ENCODE assay signal across 19 cellular contexts in genomic region chr10:94059174-94059573, GRCh38.
A peak's percentile ranks its signal among the peaks of the same experiment; 100 is the strongest.
DNase-seq lines count a peak whose midpoint lies in the region; ATAC-seq and TF ChIP-seq lines count a peak whose summit lies in the region.
"Had no signal": no experiment of that assay in that cellular context is flagged by ENCODE, and none has a peak within 500 bp of the region (broad histone marks: within the 10 kb centered on the region; RNA-seq: fewer than 3 reads in every experiment).

No MANE protein-coding gene starts in this region.

- TF ChIP-seq CTCF in Caco-2 (IDR thresholded peaks at IDR 0.05; ENCODE audit: insufficient read depth in 1 of 2, low read depth in 1 of 2, low read length in 1 of 2, severe bottlenecking in 1 of 2, unreplicated experiment in 1 of 2) (no peak), epithelial cell of esophagus (IDR thresholded peaks at IDR 0.05; ENCODE audit: insufficient read depth, low read depth, low read length, missing control alignments) (no peak), prostate gland (IDR thresholded peaks at IDR 0.05) (no peak)
- TF ChIP-seq CTCF in activated CD8-positive, alpha-beta T cell treated with anti-CD3 and anti-CD28 coated beads for 36 hours (IDR thresholded peaks at IDR 0.05) = no peak

- no peak overlapping the region for H3K4me3 ChIP-seq in Caco-2 (ENCODE audit: low read depth, low read length)
- H3K4me3 ChIP-seq in epithelial cell of esophagus (ENCODE audit: low read length) = no peak overlapping the region
- H3K4me3 ChIP-seq in prostate gland = no peak overlapping the region
- H3K4me3 ChIP-seq: GM12878, GM23248 had no signal

- H3K36me3 ChIP-seq in Caco-2 (ENCODE audit: control insufficient read depth, insufficient read depth, low read length) = no peaks in the 10 kb centered on the region
- no peaks in the 10 kb centered on the region for H3K36me3 ChIP-seq in prostate gland
- H3K36me3 ChIP-seq: BE2C had no signal

- ATAC-seq in GM21737 (IDR thresholded peaks at IDR 0.05; ENCODE audit: unreplicated experiment) = no peak
- no peak for ATAC-seq in activated CD8-positive, alpha-beta T cell treated with anti-CD3 and anti-CD28 coated beads for 36 hours
- ATAC-seq: GM12878 had no signal

- TF ChIP-seq POLR2A in prostate gland (IDR thresholded peaks at IDR 0.05) = no peak

- 98% methylated on average over 2 of the region's 2 CpGs for WGBS in prostate gland

- H3K27me3 ChIP-seq in Caco-2 (replicated peaks; ENCODE audit: control insufficient read depth, insufficient read depth, low read length) (no peaks in the 10 kb centered on the region), prostate gland (replicated peaks; ENCODE audit: insufficient read depth) (no peaks in the 10 kb centered on the region)
- H3K27me3 ChIP-seq: BE2C had no signal

- no peaks in the 10 kb centered on the region for H3K27me3 Mint-ChIP-seq in Caco-2 (ENCODE audit: insufficient read depth, unreplicated experiment)
- no peaks in the 10 kb centered on the region for H3K27me3 Mint-ChIP-seq in activated CD8-positive, alpha-beta T cell treated with anti-CD3 and anti-CD28 coated beads for 36 hours

- POLR2A ChIA-PET in Caco-2 (lab: Charles Lee) = no interaction called here
- POLR2A ChIA-PET in activated CD8-positive, alpha-beta T cell treated with anti-CD3 and anti-CD28 coated beads for 36 hours (lab: Charles Lee) = no interaction called here

- peaks cover 10% of the 10 kb centered on the region for H3K4me1 Mint-ChIP-seq in Caco-2 (ENCODE audit: low read depth, unreplicated experiment)
- no peaks in the 10 kb centered on the region for H3K4me1 Mint-ChIP-seq in activated CD8-positive, alpha-beta T cell treated with anti-CD3 and anti-CD28 coated beads for 36 hours (ENCODE audit: low read depth)
- H3K4me1 Mint-ChIP-seq: CD4-positive, CD25-positive, alpha-beta regulatory T cell; CD8-positive, alpha-beta memory T cell had no signal

- DNase-seq in Caco-2 (no peak), HT1080 (ENCODE audit: low read depth) (peak; percentile 21), epithelial cell of esophagus (ENCODE audit: low read depth) (peak; percentile 18), prostate gland (ENCODE audit: low spot score) (no peak)
- no peak for DNase-seq in activated CD8-positive, alpha-beta T cell treated with anti-CD3 and anti-CD28 coated beads for 36 hours
- DNase-seq: ACHN; BE2C; C1 segment of cervical spinal cord; CD4-positive, CD25-positive, alpha-beta regulatory T cell; CD8-positive, alpha-beta memory T cell; COR-L47; DMS153; DND-41; EL; GM23248; HCEC 1CT; KG1 had no signal

- no peaks in the 10 kb centered on the region for H3K36me3 Mint-ChIP-seq in Caco-2 (ENCODE audit: insufficient read depth, unreplicated experiment)
- H3K36me3 Mint-ChIP-seq in activated CD8-positive, alpha-beta T cell treated with anti-CD3 and anti-CD28 coated beads for 36 hours (ENCODE audit: low read depth) = no peaks in the 10 kb centered on the region
- H3K36me3 Mint-ChIP-seq: CD4-positive, CD25-positive, alpha-beta regulatory T cell; CD8-positive, alpha-beta memory T cell had no signal

- peak overlapping the region; percentile 1 for H3K27ac Mint-ChIP-seq in Caco-2 (ENCODE audit: unreplicated experiment)
- no peak overlapping the region for H3K27ac Mint-ChIP-seq in activated CD8-positive, alpha-beta T cell treated with anti-CD3 and anti-CD28 coated beads for 36 hours
- H3K27ac Mint-ChIP-seq: CD4-positive, CD25-positive, alpha-beta regulatory T cell; CD8-positive, alpha-beta memory T cell had no signal

- BruUV-seq in Caco-2 (replicated peaks; lab: Mats Ljungman, UMichigan) = no TSS peak

- no peaks in the 10 kb centered on the region for H3K9me3 Mint-ChIP-seq in Caco-2 (ENCODE audit: unreplicated experiment)
- H3K9me3 Mint-ChIP-seq in activated CD8-positive, alpha-beta T cell treated with anti-CD3 and anti-CD28 coated beads for 36 hours = no peaks in the 10 kb centered on the region
- H3K9me3 Mint-ChIP-seq: CD8-positive, alpha-beta memory T cell had no signal

- no peak overlapping the region for H3K27ac ChIP-seq in prostate gland
- H3K27ac ChIP-seq: GM23248 had no signal

- H3K4me1 ChIP-seq in Caco-2 (peaks cover 26% of the 10 kb centered on the region), prostate gland (replicated peaks) (no peaks in the 10 kb centered on the region)
- H3K4me1 ChIP-seq: BE2C had no signal

- intact Hi-C loops in Caco-2 (cut with micrococcal nuclease; ENCODE audit: unreplicated experiment) (no loop called here), prostate gland (cut with DNase I) (loop anchor here (5.0 kb wide), 1 partner anchor 132 kb away; no protein-coding TSS in a partner anchor)
- intact Hi-C loops in activated CD8-positive, alpha-beta T cell treated with anti-CD3 and anti-CD28 coated beads for 36 hours (cut with micrococcal nuclease) = no loop called here

- H3K4me3 Mint-ChIP-seq in Caco-2 (ENCODE audit: unreplicated experiment) = no peak overlapping the region
- H3K4me3 Mint-ChIP-seq in activated CD8-positive, alpha-beta T cell treated with anti-CD3 and anti-CD28 coated beads for 36 hours = no peak overlapping the region
- H3K4me3 Mint-ChIP-seq: CD4-positive, CD25-positive, alpha-beta regulatory T cell; CD8-positive, alpha-beta memory T cell had no signal

- H3K9me3 ChIP-seq in Caco-2 (no peaks in the 10 kb centered on the region), prostate gland (no peaks in the 10 kb centered on the region)
- H3K9me3 ChIP-seq: BE2C had no signal

- CTCF ChIA-PET in Caco-2 (lab: Charles Lee) = no interaction called here
- CTCF ChIA-PET in activated CD8-positive, alpha-beta T cell treated with anti-CD3 and anti-CD28 coated beads for 36 hours (lab: Charles Lee) = no interaction called here

Comparison
In these comparisons a context has a peak if more than half of its experiments do, and no peak if none do; other contexts are left out.
1. DNase-seq: peak in HT1080 (single experiment) and epithelial cell of esophagus (single experiment); none in Caco-2 (0 of 2), activated CD8-positive, alpha-beta T cell treated with anti-CD3 and anti-CD28 coated beads for 36 hours (single experiment) and prostate gland (single experiment).